In the genomic region with DNA sequence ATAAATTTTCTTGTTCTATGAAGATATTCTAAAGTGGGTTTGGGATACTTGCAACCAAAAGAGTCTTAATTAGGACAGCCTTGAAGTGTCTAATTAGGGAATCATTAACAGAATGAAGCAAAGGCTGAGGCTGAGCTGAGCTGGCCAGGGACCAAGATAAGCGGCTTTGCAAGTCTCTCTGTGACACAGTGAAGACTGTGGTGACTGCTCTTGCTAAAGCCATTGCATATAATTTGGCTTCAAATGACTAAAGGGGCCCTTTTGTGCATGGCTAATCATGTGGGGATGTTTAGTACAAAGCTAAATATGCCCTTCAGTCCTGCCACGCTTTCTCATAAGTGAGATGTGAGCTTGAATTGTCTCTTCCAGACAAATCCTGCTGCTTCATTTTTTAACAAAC, we compare ENCODE assay signal across 25 cellular contexts. TPM values are rescaled to one million over a fixed set of nuclear protein-coding genes. Genes with fewer than 3 reads are reported as not detected.
"Had no signal": no experiment of that assay in that cellular context is flagged by ENCODE, and none has a peak within 500 bp of the region (broad histone marks: within the 10 kb centered on the region; RNA-seq: fewer than 3 reads in every experiment).

No MANE protein-coding gene starts in this region.

- H3K9me3 ChIP-seq: breast epithelium, heart left ventricle, mucosa of descending colon, ovary, prostate gland, right atrium auricular region, transverse colon had no signal

- FAIRE-seq: urothelium cell line had no signal

- H3K27ac ChIP-seq: breast epithelium, heart left ventricle, ovary, prostate gland, right atrium auricular region, transverse colon had no signal

- H3K36me3 Mint-ChIP-seq: activated naive CD4-positive, alpha-beta T cell treated with anti-CD3 and anti-CD28 coated beads, Interleukin-2, amount 50 U/mL, for 24 hours had no signal

- H3K27me3 ChIP-seq: breast epithelium, heart left ventricle, ovary, right atrium auricular region, transverse colon had no signal

- H3K4me3 ChIP-seq: breast epithelium, heart left ventricle, mucosa of descending colon, ovary, prostate gland, right atrium auricular region, smooth muscle cell, transverse colon had no signal

- H3K27ac Mint-ChIP-seq: activated naive CD4-positive, alpha-beta T cell treated with anti-CD3 and anti-CD28 coated beads, Interleukin-2, amount 50 U/mL, for 24 hours; activated naive CD8-positive, alpha-beta T cell treated with anti-CD3 and anti-CD28 coated beads, Interleukin-2, amount 50 U/mL, for 24 hours; nephron had no signal

- DNase-seq: activated CD4-positive, alpha-beta T cell treated with anti-CD3 and anti-CD28 coated beads for 48 hours; activated CD4-positive, alpha-beta T cell treated with anti-CD3 and anti-CD28 coated beads, Interleukin-2, amount 50 U/mL, for 48 hours; activated CD8-positive, alpha-beta memory T cell treated with anti-CD3 and anti-CD28 coated beads for 24 hours; activated gamma-delta T cell treated with Interleukin-2 at 50 U/mL for 16 hours; activated naive CD8-positive, alpha-beta T cell treated with anti-CD3 and anti-CD28 coated beads, Interleukin-2, amount 50 U/mL, for 24 hours; central memory CD4-positive, alpha-beta T cell; heart left ventricle; left ventricle myocardium superior; mucosa of descending colon; ovary; stimulated activated CD4-positive, alpha-beta T cell treated with anti-CD3 and anti-CD28 coated beads, Interleukin-1b, Interleukin-23, amount 100 ng/mL, for 48 hours; stimulated activated naive CD4-positive, alpha-beta T cell; transverse colon had no signal

- H3K36me3 ChIP-seq: breast epithelium, heart left ventricle, ovary, prostate gland, right atrium auricular region, transverse colon had no signal

- H3K4me3 Mint-ChIP-seq: activated naive CD4-positive, alpha-beta T cell treated with anti-CD3 and anti-CD28 coated beads, Interleukin-2, amount 50 U/mL, for 24 hours; activated naive CD8-positive, alpha-beta T cell treated with anti-CD3 and anti-CD28 coated beads, Interleukin-2, amount 50 U/mL, for 24 hours; nephron had no signal

- H3K27me3 Mint-ChIP-seq: activated naive CD8-positive, alpha-beta T cell treated with anti-CD3 and anti-CD28 coated beads, Interleukin-2, amount 50 U/mL, for 24 hours had no signal

- H3K4me1 ChIP-seq: breast epithelium, prostate gland, right atrium auricular region, transverse colon had no signal

- H3K4me2 ChIP-seq: smooth muscle cell had no signal

- H3K9me3 Mint-ChIP-seq: activated naive CD4-positive, alpha-beta T cell treated with anti-CD3 and anti-CD28 coated beads, Interleukin-2, amount 50 U/mL, for 24 hours; activated naive CD8-positive, alpha-beta T cell treated with anti-CD3 and anti-CD28 coated beads, Interleukin-2, amount 50 U/mL, for 24 hours; nephron had no signal

RNA-seq across cellular contexts. Expression of a gene that starts 31.2 kb away (rescaled TPM):
- total RNA-seq: breast epithelium; esophagus mucosa; heart left ventricle; left ventricle myocardium superior; lung microvascular endothelial cell; mesenteric fat pad; mucosa of descending colon; myocyte; prostate gland; right atrium auricular region; smooth muscle cell; T-helper 1 cell treated with Interleukin-12 subunit alpha and Interleukin-12 subunit beta and Interleukin-4 antibody, amounts not matched to agents 30 ng/mL and 1 ng/mL, for 36 hours; transverse colon had no signal
- polyA plus RNA-seq: heart left ventricle, ovary, smooth muscle cell had no signal
